8 cellular contexts compared by ENCODE assay signal in the genomic region with DNA sequence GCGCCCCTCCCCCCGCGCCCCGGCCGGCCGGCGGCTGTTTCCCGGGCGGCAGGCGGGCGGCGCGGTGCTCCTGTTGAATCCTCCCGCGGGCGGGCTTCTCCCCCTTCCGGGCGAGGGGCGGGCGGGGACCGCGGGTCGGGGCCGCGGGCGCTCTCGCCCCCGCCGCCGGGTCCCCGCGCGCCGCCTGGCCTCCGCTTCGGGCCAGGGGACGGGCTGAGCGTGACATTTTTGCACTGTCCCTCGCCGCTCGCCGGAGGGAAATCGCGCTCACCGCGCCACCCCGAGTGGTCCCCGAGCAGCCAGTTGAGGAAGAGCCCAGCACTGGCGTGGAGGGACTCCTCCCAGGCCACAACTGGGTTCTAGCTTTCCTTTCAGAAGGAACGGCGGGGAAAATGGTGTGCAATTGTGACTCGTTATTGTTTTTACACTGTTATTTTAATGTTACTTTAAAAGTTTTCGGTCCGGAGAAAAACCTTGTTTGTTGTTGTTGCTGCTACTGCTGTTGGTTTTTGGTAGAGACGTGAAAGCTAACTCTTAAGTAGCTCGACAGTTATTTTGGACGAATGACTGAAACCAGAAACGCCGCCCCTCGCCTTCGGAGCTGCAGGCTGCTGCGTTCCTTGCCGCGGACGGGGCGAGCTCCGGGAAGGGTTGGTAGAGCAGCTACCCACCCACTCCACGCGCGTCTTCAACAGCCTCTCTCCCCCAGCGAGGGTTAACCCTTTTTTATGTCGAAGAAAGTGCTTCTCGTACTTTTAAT. TPM values are rescaled to one million over a fixed set of nuclear protein-coding genes. Genes with fewer than 3 reads are reported as not detected.
DNase-seq lines count a peak whose midpoint lies in the region; ATAC-seq and TF ChIP-seq lines count a peak whose summit lies in the region.

No MANE protein-coding gene starts in this region.

- WGBS in stomach, 5 donors = 0 to 1% (median 0%) methylated on average over 37 to 72 of the region's 73 CpGs

- H4K20me1 ChIP-seq in BLaER1 treated with 17β-estradiol and CSF1 and Interleukin-3, amounts not matched to agents 10 nM and 100 nM = peaks cover 36 to 52% (median 49%) of the 10 kb centered on the region in 11 experiments; a peak in 21 of 22 replicates

- CTCF ChIA-PET in Panc1 (lab: Charles Lee) = interaction anchor here (1.0 to 1.2 kb wide), 2 partner anchors 52 to 64 kb away, joined by 3 to 5 read pairs; no protein-coding TSS in a partner anchor

- H3K9me3 ChIP-seq in BLaER1 treated with 17β-estradiol and CSF1 and Interleukin-3, amounts not matched to agents 10 nM and 100 nM (replicated peaks in 1 of 11) = peaks cover 0 to 8% (median 3%) of the 10 kb centered on the region in 11 experiments; a peak in 10 of 22 replicates
- H3K9me3 ChIP-seq in Panc1 (ENCODE audit: control insufficient read depth, insufficient read depth, low read depth, low read length) = no peaks in the 10 kb centered on the region
- H3K9me3 ChIP-seq in stomach = no peaks in the 10 kb centered on the region

- intact Hi-C loops in Panc1 (cut with micrococcal nuclease; ENCODE audit: unreplicated experiment) = loop anchor here (5.0 kb wide), 1 partner anchor 50 kb away; no protein-coding TSS in a partner anchor
- intact Hi-C loops in activated T-helper 2 cell treated with anti-CD3 and anti-CD28 coated beads, Interferon-gamma antibody, Interleukin-2, Interleukin-4, amounts not matched to agents 10 μg/mL and 5 μg/mL and 100 μg/mL, durations not matched to agents 14 hours and 24 hours and 36 hours (cut with micrococcal nuclease) = loop anchor here (2.0 to 10.0 kb wide), 7 partner anchors 158 to 1135 kb away; a partner anchor contains a TSS
- intact Hi-C loops in stomach (cut with DNase I; ENCODE audit: low total_unique reads) = no loop called here

- in situ Hi-C loops in Panc1 (cut with HindIII; ENCODE audit: low pct_unique_long_range_greater_than_20kb, low sequenced_read_pairs) = no loop called here

- peak; percentile 41 for ATAC-seq in HG03439 (IDR thresholded peaks at IDR 0.05; ENCODE audit: unreplicated experiment)
- peak; percentile 74 for ATAC-seq in Panc1

- H3K4me3 ChIP-seq in BLaER1 treated with 17β-estradiol and CSF1 and Interleukin-3, amounts not matched to agents 10 nM and 100 nM = peak overlapping the region; percentile 74 to 93 (median 82)
- H3K4me3 ChIP-seq in Panc1 (ENCODE audit: low read depth in 2 of 2, low read length in 2 of 2) = peak overlapping the region; percentile 78 to 86
- H3K4me3 ChIP-seq in fibroblast of villous mesenchyme (ENCODE audit: low read depth, low read length) = peak overlapping the region; percentile 91
- peak overlapping the region; percentile 70 to 88 (median 80) for H3K4me3 ChIP-seq in stomach

- H3K4me3 Mint-ChIP-seq in activated T-helper 2 cell treated with anti-CD3 and anti-CD28 coated beads, Interferon-gamma antibody, Interleukin-2, Interleukin-4, amounts not matched to agents 10 μg/mL and 5 μg/mL and 100 μg/mL, durations not matched to agents 14 hours and 24 hours and 36 hours (ENCODE audit: low read depth) = peak overlapping the region; percentile 97
- peak overlapping the region; percentile 92 for H3K4me3 Mint-ChIP-seq in nephron progenitor cell

- H3K27me3 Mint-ChIP-seq in activated T-helper 2 cell treated with anti-CD3 and anti-CD28 coated beads, Interferon-gamma antibody, Interleukin-2, Interleukin-4, amounts not matched to agents 10 μg/mL and 5 μg/mL and 100 μg/mL, durations not matched to agents 14 hours and 24 hours and 36 hours (ENCODE audit: low read depth) = peaks cover 4% of the 10 kb centered on the region
- peaks cover 29% of the 10 kb centered on the region for H3K27me3 Mint-ChIP-seq in nephron progenitor cell (ENCODE audit: low read depth, poor library complexity)

- peaks cover 40% of the 10 kb centered on the region for H3K4me1 Mint-ChIP-seq in activated T-helper 2 cell treated with anti-CD3 and anti-CD28 coated beads, Interferon-gamma antibody, Interleukin-2, Interleukin-4, amounts not matched to agents 10 μg/mL and 5 μg/mL and 100 μg/mL, durations not matched to agents 14 hours and 24 hours and 36 hours (ENCODE audit: low read depth)
- peaks cover 44% of the 10 kb centered on the region for H3K4me1 Mint-ChIP-seq in nephron progenitor cell

- peak; percentile 46 for DNase-seq in GM19238 (ENCODE audit: insufficient read length, low spot score)
- DNase-seq in Panc1 (ENCODE audit: low read depth, low spot score) = no peak
- peak; percentile 48 for DNase-seq in activated T-helper 2 cell treated with anti-CD3 and anti-CD28 coated beads, Interferon-gamma antibody, Interleukin-2, Interleukin-4, amounts not matched to agents 10 μg/mL and 5 μg/mL and 100 μg/mL, durations not matched to agents 14 hours and 24 hours and 36 hours (ENCODE audit: low spot score)
- DNase-seq in fibroblast of villous mesenchyme (ENCODE audit: low read depth) = peak; percentile 78
- peak; percentile 77 for DNase-seq in nephron progenitor cell
- peak; percentile 66 for DNase-seq in stomach

- TF ChIP-seq CTCF in Panc1 (IDR thresholded peaks at IDR 0.05) = no peak
- TF ChIP-seq CTCF in fibroblast of villous mesenchyme (IDR thresholded peaks at IDR 0.05; ENCODE audit: insufficient read depth, low read depth, low read length) = no peak
- no peak for TF ChIP-seq CTCF in nephron progenitor cell (IDR thresholded peaks at IDR 0.05)
- no peak for TF ChIP-seq CTCF in stomach (IDR thresholded peaks at IDR 0.05)

- H3K9me3 Mint-ChIP-seq in activated T-helper 2 cell treated with anti-CD3 and anti-CD28 coated beads, Interferon-gamma antibody, Interleukin-2, Interleukin-4, amounts not matched to agents 10 μg/mL and 5 μg/mL and 100 μg/mL, durations not matched to agents 14 hours and 24 hours and 36 hours = no peaks in the 10 kb centered on the region
- H3K9me3 Mint-ChIP-seq in nephron progenitor cell = no peaks in the 10 kb centered on the region

- peaks cover 0 to 11% (median 6%) of the 10 kb centered on the region in 11 experiments; a peak in 16 of 22 replicates for H3K36me3 ChIP-seq in BLaER1 treated with 17β-estradiol and CSF1 and Interleukin-3, amounts not matched to agents 10 nM and 100 nM
- H3K36me3 ChIP-seq in Panc1 (ENCODE audit: control insufficient read depth, insufficient read depth, low read length) (peaks cover 4% of the 10 kb centered on the region; the same call in 1 of the 2 replicates), stomach (no peaks in the 10 kb centered on the region)

- H3K36me3 Mint-ChIP-seq in activated T-helper 2 cell treated with anti-CD3 and anti-CD28 coated beads, Interferon-gamma antibody, Interleukin-2, Interleukin-4, amounts not matched to agents 10 μg/mL and 5 μg/mL and 100 μg/mL, durations not matched to agents 14 hours and 24 hours and 36 hours (ENCODE audit: low read depth) = peaks cover 12% of the 10 kb centered on the region
- peaks cover 6% of the 10 kb centered on the region for H3K36me3 Mint-ChIP-seq in nephron progenitor cell (ENCODE audit: low read depth)

- H3K27ac Mint-ChIP-seq in activated T-helper 2 cell treated with anti-CD3 and anti-CD28 coated beads, Interferon-gamma antibody, Interleukin-2, Interleukin-4, amounts not matched to agents 10 μg/mL and 5 μg/mL and 100 μg/mL, durations not matched to agents 14 hours and 24 hours and 36 hours = peak overlapping the region; percentile 95
- peak overlapping the region; percentile 99 for H3K27ac Mint-ChIP-seq in nephron progenitor cell

- TF ChIP-seq POLR2A in stomach (IDR thresholded peaks at IDR 0.05) = no peak

- BruUV-seq in Panc1 (replicated peaks; lab: Mats Ljungman, UMichigan) = no TSS peak

- H3K4me1 ChIP-seq in BLaER1 treated with 17β-estradiol and CSF1 and Interleukin-3, amounts not matched to agents 10 nM and 100 nM = peaks cover 27 to 36% (median 33%) of the 10 kb centered on the region in 10 experiments
- H3K4me1 ChIP-seq in Panc1 (ENCODE audit: control insufficient read depth, insufficient read depth, low read length) = peaks cover 9% of the 10 kb centered on the region
- peaks cover 13 to 47% (median 33%) of the 10 kb centered on the region in 4 donors for H3K4me1 ChIP-seq in stomach

- POLR2A ChIA-PET in Panc1 (lab: Charles Lee) = interaction anchor here (0.7 kb wide), 1 partner anchor 121 kb away, joined by 3 read pairs; no protein-coding TSS in a partner anchor

- peak overlapping the region; percentile 81 to 98 (median 94) for H3K27ac ChIP-seq in BLaER1 treated with 17β-estradiol and CSF1 and Interleukin-3, amounts not matched to agents 10 nM and 100 nM
- peak overlapping the region; percentile 79 for H3K27ac ChIP-seq in Panc1 (ENCODE audit: low read length)
- peak overlapping the region; percentile 82 to 100 (median 97) for H3K27ac ChIP-seq in stomach

- H3K27me3 ChIP-seq in BLaER1 treated with 17β-estradiol and CSF1 and Interleukin-3, amounts not matched to agents 10 nM and 100 nM = no peaks in the 10 kb centered on the region
- no peaks in the 10 kb centered on the region for H3K27me3 ChIP-seq in Panc1 (ENCODE audit: control insufficient read depth, insufficient read depth, low read length)
- H3K27me3 ChIP-seq in stomach = no peaks in the 10 kb centered on the region

- no peak for TF ChIP-seq EP300 in stomach (IDR thresholded peaks at IDR 0.05)

- peak overlapping the region; percentile 90 to 96 (median 94) for H3K9ac ChIP-seq in BLaER1 treated with 17β-estradiol and CSF1 and Interleukin-3, amounts not matched to agents 10 nM and 100 nM

- peak overlapping the region; percentile 86 to 95 (median 89) for H3K4me2 ChIP-seq in BLaER1 treated with 17β-estradiol and CSF1 and Interleukin-3, amounts not matched to agents 10 nM and 100 nM

RNA-seq across cellular contexts. Expression of a gene that starts 0.9 kb away (rescaled TPM):
- total RNA-seq in Panc1 (2021; ENCODE audit: unreplicated experiment) (33.9 TPM), fibroblast of villous mesenchyme (29.3 and 44.9 TPM in 2 replicates), stomach (100 to 1,000 TPM in 1 of 5 donors, 10 to 100 TPM in 4; 10.5 to 121 (median 50.1) TPM)
- 9.5 TPM for polyA plus RNA-seq in Panc1 (2012; ENCODE audit: insufficient read length)
- total RNA-seq in activated T-helper 2 cell treated with anti-CD3 and anti-CD28 coated beads, Interferon-gamma antibody, Interleukin-2, Interleukin-4, amounts not matched to agents 10 μg/mL and 5 μg/mL and 100 μg/mL, durations not matched to agents 14 hours and 24 hours and 36 hours = 58.5 and 63.1 TPM in 2 replicates
- polyA plus RNA-seq in stomach = 10 to 100 TPM in 1 of 3 donors, 1 to 10 TPM in 2; 4.3 to 10.4 (median 7.0) TPM

RNA-seq across cellular contexts. Expression of a gene that starts 48.6 kb away (rescaled TPM):
- 43.8 TPM for total RNA-seq in Panc1 (2021; ENCODE audit: unreplicated experiment)
- polyA plus RNA-seq in Panc1 (2012; ENCODE audit: insufficient read length) = 19.0 TPM
- total RNA-seq in activated T-helper 2 cell treated with anti-CD3 and anti-CD28 coated beads, Interferon-gamma antibody, Interleukin-2, Interleukin-4, amounts not matched to agents 10 μg/mL and 5 μg/mL and 100 μg/mL, durations not matched to agents 14 hours and 24 hours and 36 hours = 94.3 and 105 TPM in 2 replicates
- total RNA-seq in fibroblast of villous mesenchyme = 111 and 128 TPM in 2 replicates
- total RNA-seq in stomach = 100 to 1,000 TPM; 105 to 232 (median 149) TPM
- polyA plus RNA-seq in stomach = 10 to 100 TPM; 25.5 to 48.3 (median 43.9) TPM
